11 cellular contexts compared by ENCODE assay signal in genomic region chr3:115788921-115789470, GRCh38.
DNase-seq lines count a peak whose midpoint lies in the region; ATAC-seq, FAIRE-seq and TF ChIP-seq lines count a peak whose summit lies in the region.
"Had no signal": no experiment of that assay in that cellular context is flagged by ENCODE, and none has a peak within 500 bp of the region (broad histone marks: within the 10 kb centered on the region; RNA-seq: fewer than 3 reads in every experiment).

No MANE protein-coding gene starts in this region.

- no peaks in the 10 kb centered on the region for H3K27me3 Mint-ChIP-seq in activated naive CD4-positive, alpha-beta T cell treated with anti-CD3 and anti-CD28 coated beads, Interleukin-2, amount 50 U/mL, for 24 hours
- peaks cover 8% of the 10 kb centered on the region for H3K27me3 Mint-ChIP-seq in endothelial cell (ENCODE audit: unreplicated experiment)

- H3K27me3 ChIP-seq in SJSA1 (replicated peaks) (no peaks in the 10 kb centered on the region), fibroblast of lung (ENCODE audit: control insufficient read depth, insufficient read depth, low read length) (no peaks in the 10 kb centered on the region)
- H3K27me3 ChIP-seq: upper lobe of right lung had no signal

- no peak overlapping the region for H2AFZ ChIP-seq in fibroblast of lung (ENCODE audit: low read length)

- H3K79me2 ChIP-seq in fibroblast of lung (ENCODE audit: control insufficient read depth, insufficient read depth, low read length) = no peaks in the 10 kb centered on the region

- FAIRE-seq in urothelium cell line (lab: Jason Lieb, UNC) = peak; percentile 90

- H3K36me3 Mint-ChIP-seq in activated naive CD4-positive, alpha-beta T cell treated with anti-CD3 and anti-CD28 coated beads, Interleukin-2, amount 50 U/mL, for 24 hours = no peaks in the 10 kb centered on the region
- H3K36me3 Mint-ChIP-seq in stimulated activated effector memory CD8-positive, alpha-beta T cell treated with anti-CD3 and anti-CD28 coated beads, Interleukin-12 subunit alpha, Interleukin-12 subunit beta, amount 100 ng/mL, for 72 hours = peaks cover 5% of the 10 kb centered on the region
- no peaks in the 10 kb centered on the region for H3K36me3 Mint-ChIP-seq in endothelial cell (ENCODE audit: low read depth, unreplicated experiment)

- H3K27ac Mint-ChIP-seq in activated naive CD4-positive, alpha-beta T cell treated with anti-CD3 and anti-CD28 coated beads, Interleukin-2, amount 50 U/mL, for 24 hours = peak overlapping the region; percentile 71
- H3K27ac Mint-ChIP-seq in stimulated activated effector memory CD8-positive, alpha-beta T cell treated with anti-CD3 and anti-CD28 coated beads, Interleukin-12 subunit alpha, Interleukin-12 subunit beta, amount 100 ng/mL, for 72 hours = no peak overlapping the region
- H3K27ac Mint-ChIP-seq in endothelial cell (ENCODE audit: unreplicated experiment) = no peak overlapping the region

- H3K4me1 ChIP-seq in SJSA1 (replicated peaks) (peaks cover 67% of the 10 kb centered on the region), fibroblast of lung (ENCODE audit: control insufficient read depth, extremely low read depth, insufficient read depth, low read length) (peaks cover 16% of the 10 kb centered on the region)

- no peaks in the 10 kb centered on the region for H3K9me3 Mint-ChIP-seq in activated naive CD4-positive, alpha-beta T cell treated with anti-CD3 and anti-CD28 coated beads, Interleukin-2, amount 50 U/mL, for 24 hours
- H3K9me3 Mint-ChIP-seq in stimulated activated effector memory CD8-positive, alpha-beta T cell treated with anti-CD3 and anti-CD28 coated beads, Interleukin-12 subunit alpha, Interleukin-12 subunit beta, amount 100 ng/mL, for 72 hours = no peaks in the 10 kb centered on the region
- no peaks in the 10 kb centered on the region for H3K9me3 Mint-ChIP-seq in endothelial cell (ENCODE audit: unreplicated experiment)

- H3K9ac ChIP-seq in fibroblast of lung (ENCODE audit: insufficient read depth, low read length) = no peak overlapping the region

- peak overlapping the region; percentile 5 for H3K4me2 ChIP-seq in fibroblast of lung (ENCODE audit: extremely low read depth, insufficient read depth, low read length)

- no peak for ATAC-seq in stimulated activated effector memory CD8-positive, alpha-beta T cell treated with anti-CD3 and anti-CD28 coated beads, Interleukin-12 subunit alpha, Interleukin-12 subunit beta, amount 100 ng/mL, for 72 hours
- ATAC-seq: upper lobe of right lung had no signal

- H3K4me3 ChIP-seq in SJSA1 (no peak overlapping the region), fibroblast of lung (replicated peaks in 1 of 4; ENCODE audit: control extremely low read depth in 1 of 4, insufficient read depth in 1 of 4, low read depth in 3 of 4, low read length in 4 of 4) (no peak overlapping the region)
- H3K4me3 ChIP-seq: upper lobe of right lung had no signal

- no peaks in the 10 kb centered on the region for H3K9me3 ChIP-seq in SJSA1 (replicated peaks)
- H3K9me3 ChIP-seq in fibroblast of lung (ENCODE audit: control insufficient read depth, insufficient read depth, low read depth, low read length) = no peaks in the 10 kb centered on the region
- H3K9me3 ChIP-seq: upper lobe of right lung had no signal

- DNase-seq in activated naive CD4-positive, alpha-beta T cell (lab: John Stamatoyannopoulos, UW) = no peak
- DNase-seq in SJSA1 (ENCODE audit: low read depth in 1 of 2, low spot score in 2 of 2) (peak; percentile 74 to 95), fibroblast of lung (ENCODE audit: low read depth in 2 of 2) (peak; percentile 73 to 100), urothelium cell line (ENCODE audit: low spot score) (peak; percentile 67), cortex of kidney (lab: John Stamatoyannopoulos, UW) (no peak), endothelial cell (ENCODE audit: low spot score) (no peak)
- no peak for DNase-seq in stimulated activated effector memory CD8-positive, alpha-beta T cell treated with anti-CD3 and anti-CD28 coated beads, Interleukin-12 subunit alpha, Interleukin-12 subunit beta, amount 100 ng/mL, for 72 hours (ENCODE audit: low spot score in 2 of 2)
- DNase-seq: activated T-cell treated with anti-CD3 and anti-CD28 coated beads for 4 hours, AML-193, upper lobe of right lung had no signal

- peaks cover 52% of the 10 kb centered on the region for H3K4me1 Mint-ChIP-seq in activated naive CD4-positive, alpha-beta T cell treated with anti-CD3 and anti-CD28 coated beads, Interleukin-2, amount 50 U/mL, for 24 hours
- H3K4me1 Mint-ChIP-seq in stimulated activated effector memory CD8-positive, alpha-beta T cell treated with anti-CD3 and anti-CD28 coated beads, Interleukin-12 subunit alpha, Interleukin-12 subunit beta, amount 100 ng/mL, for 72 hours = peaks cover 48% of the 10 kb centered on the region
- H3K4me1 Mint-ChIP-seq in endothelial cell (ENCODE audit: unreplicated experiment) = peaks cover 12% of the 10 kb centered on the region

- H4K20me1 ChIP-seq in fibroblast of lung (ENCODE audit: control insufficient read depth, extremely low read depth, insufficient read depth, low read length) = no peaks in the 10 kb centered on the region

- H3K36me3 ChIP-seq in SJSA1 (no peaks in the 10 kb centered on the region), fibroblast of lung (ENCODE audit: control insufficient read depth, insufficient read depth, low read length) (no peaks in the 10 kb centered on the region)
- H3K36me3 ChIP-seq: upper lobe of right lung had no signal

- TF ChIP-seq CTCF in fibroblast of lung (conservative IDR thresholded peaks at IDR 0.05 in 1 of 2, IDR thresholded peaks at IDR 0.05 in 1 of 2; ENCODE audit: low read depth in 1 of 2, low read length in 2 of 2) (no peak), endothelial cell (IDR thresholded peaks at IDR 0.05; ENCODE audit: unreplicated experiment) (no peak)

- H3K4me3 Mint-ChIP-seq in activated naive CD4-positive, alpha-beta T cell treated with anti-CD3 and anti-CD28 coated beads, Interleukin-2, amount 50 U/mL, for 24 hours = no peak overlapping the region
- H3K4me3 Mint-ChIP-seq in stimulated activated effector memory CD8-positive, alpha-beta T cell treated with anti-CD3 and anti-CD28 coated beads, Interleukin-12 subunit alpha, Interleukin-12 subunit beta, amount 100 ng/mL, for 72 hours = no peak overlapping the region
- H3K4me3 Mint-ChIP-seq in endothelial cell (ENCODE audit: unreplicated experiment) = no peak overlapping the region

- H3K27ac ChIP-seq in SJSA1 = peak overlapping the region; percentile 98
- H3K27ac ChIP-seq in fibroblast of lung (ENCODE audit: insufficient read depth, low read length) = peak overlapping the region; percentile 45
- H3K27ac ChIP-seq: upper lobe of right lung had no signal

Comparison
In these comparisons a context has a peak if more than half of its experiments do, and no peak if none do; other contexts are left out.
1. DNase-seq: peak in SJSA1 (2 of 2), fibroblast of lung (2 of 2) and urothelium cell line (single experiment); none in activated naive CD4-positive, alpha-beta T cell (0 of 4), stimulated activated effector memory CD8-positive, alpha-beta T cell treated with anti-CD3 and anti-CD28 coated beads, Interleukin-12 subunit alpha, Interleukin-12 subunit beta, amount 100 ng/mL, for 72 hours (0 of 2), cortex of kidney (single experiment) and endothelial cell (single experiment).